17 cellular contexts compared by ENCODE assay signal in genomic region chr2:122033796-122034195, GRCh38.
DNase-seq lines count a peak whose midpoint lies in the region; ATAC-seq and TF ChIP-seq lines count a peak whose summit lies in the region.
"Had no signal": no experiment of that assay in that cellular context is flagged by ENCODE, and none has a peak within 500 bp of the region (broad histone marks: within the 10 kb centered on the region; RNA-seq: fewer than 3 reads in every experiment).

No MANE protein-coding gene starts in this region.

- H3K9me3 ChIP-seq in parathyroid adenoma (ENCODE audit: control insufficient read depth, low read length), result no peaks in the 10 kb centered on the region

- ATAC-seq in activated CD4-positive, alpha-beta T cell treated with anti-CD3 and anti-CD28 coated beads for 36 hours, result no peak
- no peak for ATAC-seq in HG03135 (IDR thresholded peaks at IDR 0.05; ENCODE audit: unreplicated experiment)
- ATAC-seq: GM12878 had no signal

- DNase-seq in NCI-H748 (lab: John Stamatoyannopoulos, UW; ENCODE audit: unreplicated experiment), result peak; percentile 67
- no peak for DNase-seq in NCI-H748 treated with DMSO at 0.1 percent for 48 hours (lab: John Stamatoyannopoulos, UW)
- DNase-seq in NCI-H1930 (lab: John Stamatoyannopoulos, UW), result peak; percentile 63 to 73
- DNase-seq in neural crest cell (ENCODE audit: low read depth, low spot score), result no peak
- no peak for DNase-seq in activated CD4-positive, alpha-beta T cell treated with anti-CD3 and anti-CD28 coated beads for 36 hours
- no peak for DNase-seq in NCI-H1417 treated with DMSO at 0.1 percent for 48 hours (lab: John Stamatoyannopoulos, UW)
- DNase-seq: 8988T; C1 segment of cervical spinal cord; CD4-positive, CD25-positive, alpha-beta regulatory T cell; CD8-positive, alpha-beta memory T cell; DMS 273 treated with DMSO at 0.1 percent for 48 hours; DMS53; DND-41; H9 had no signal

- peak overlapping the region; percentile 13 for H2AFZ ChIP-seq in parathyroid adenoma

- no peaks in the 10 kb centered on the region for H3K9me3 Mint-ChIP-seq in neural crest cell
- no peaks in the 10 kb centered on the region for H3K9me3 Mint-ChIP-seq in activated CD4-positive, alpha-beta T cell treated with anti-CD3 and anti-CD28 coated beads for 36 hours (ENCODE audit: low read depth)
- H3K9me3 Mint-ChIP-seq: CD4-positive, CD25-positive, alpha-beta regulatory T cell had no signal

- no peaks in the 10 kb centered on the region for H3K36me3 Mint-ChIP-seq in neural crest cell (ENCODE audit: low read depth)
- no peaks in the 10 kb centered on the region for H3K36me3 Mint-ChIP-seq in activated CD4-positive, alpha-beta T cell treated with anti-CD3 and anti-CD28 coated beads for 36 hours (ENCODE audit: low read depth)
- H3K36me3 Mint-ChIP-seq: CD4-positive, CD25-positive, alpha-beta regulatory T cell; CD8-positive, alpha-beta memory T cell had no signal

- TF ChIP-seq CTCF in neural crest cell (conservative IDR thresholded peaks at IDR 0.05) (no peak), parathyroid adenoma (IDR thresholded peaks at IDR 0.05) (no peak)

- no peaks in the 10 kb centered on the region for H3K27me3 ChIP-seq in parathyroid adenoma (ENCODE audit: control insufficient read depth, insufficient read depth, low read length)

- intact Hi-C loops in activated CD4-positive, alpha-beta T cell treated with anti-CD3 and anti-CD28 coated beads for 36 hours (cut with DNase I, micrococcal nuclease), result no loop called here

- peaks cover 28% of the 10 kb centered on the region for H3K4me1 Mint-ChIP-seq in neural crest cell
- H3K4me1 Mint-ChIP-seq in activated CD4-positive, alpha-beta T cell treated with anti-CD3 and anti-CD28 coated beads for 36 hours, result peaks cover 3% of the 10 kb centered on the region
- H3K4me1 Mint-ChIP-seq: CD4-positive, CD25-positive, alpha-beta regulatory T cell; CD8-positive, alpha-beta memory T cell had no signal

- no peak overlapping the region for H3K4me3 Mint-ChIP-seq in neural crest cell
- no peak overlapping the region for H3K4me3 Mint-ChIP-seq in activated CD4-positive, alpha-beta T cell treated with anti-CD3 and anti-CD28 coated beads for 36 hours
- H3K4me3 Mint-ChIP-seq: CD4-positive, CD25-positive, alpha-beta regulatory T cell; CD8-positive, alpha-beta memory T cell; H9 had no signal

- H3K4me1 ChIP-seq in parathyroid adenoma, result peaks cover 7% of the 10 kb centered on the region

- POLR2A ChIA-PET in activated CD4-positive, alpha-beta T cell treated with anti-CD3 and anti-CD28 coated beads for 36 hours (lab: Charles Lee), result no interaction called here

- no peaks in the 10 kb centered on the region for H3K79me2 ChIP-seq in parathyroid adenoma

- H3K4me2 ChIP-seq in parathyroid adenoma (ENCODE audit: low read length), result no peak overlapping the region

- CTCF ChIA-PET in activated CD4-positive, alpha-beta T cell treated with anti-CD3 and anti-CD28 coated beads for 36 hours (lab: Charles Lee), result no interaction called here

- no peaks in the 10 kb centered on the region for H3K36me3 ChIP-seq in parathyroid adenoma (ENCODE audit: control insufficient read depth, insufficient read depth, low read length)

- H3K4me3 ChIP-seq in parathyroid adenoma (ENCODE audit: low read depth, low read length), result no peak overlapping the region
- H3K4me3 ChIP-seq: GM12878 had no signal

- no peak overlapping the region for H3K9ac ChIP-seq in parathyroid adenoma

- peak overlapping the region; percentile 58 for H3K27ac Mint-ChIP-seq in neural crest cell (ENCODE audit: unreplicated experiment)
- no peak overlapping the region for H3K27ac Mint-ChIP-seq in activated CD4-positive, alpha-beta T cell treated with anti-CD3 and anti-CD28 coated beads for 36 hours
- H3K27ac Mint-ChIP-seq: CD4-positive, CD25-positive, alpha-beta regulatory T cell; CD8-positive, alpha-beta memory T cell; H9 had no signal

- H3K27ac ChIP-seq in parathyroid adenoma, result no peak overlapping the region

- no peaks in the 10 kb centered on the region for H3K27me3 Mint-ChIP-seq in neural crest cell (ENCODE audit: low read depth)
- no peaks in the 10 kb centered on the region for H3K27me3 Mint-ChIP-seq in activated CD4-positive, alpha-beta T cell treated with anti-CD3 and anti-CD28 coated beads for 36 hours

Comparison
In these comparisons a context has a peak if more than half of its experiments do, and no peak if none do; other contexts are left out.
1. DNase-seq: peak in NCI-H748 (single experiment) and NCI-H1930 (2 of 2); none in NCI-H748 treated with DMSO at 0.1 percent for 48 hours (single experiment), neural crest cell (single experiment), activated CD4-positive, alpha-beta T cell treated with anti-CD3 and anti-CD28 coated beads for 36 hours (single experiment) and NCI-H1417 treated with DMSO at 0.1 percent for 48 hours (single experiment).